8 cellular contexts compared by ENCODE assay signal in the genomic region with DNA sequence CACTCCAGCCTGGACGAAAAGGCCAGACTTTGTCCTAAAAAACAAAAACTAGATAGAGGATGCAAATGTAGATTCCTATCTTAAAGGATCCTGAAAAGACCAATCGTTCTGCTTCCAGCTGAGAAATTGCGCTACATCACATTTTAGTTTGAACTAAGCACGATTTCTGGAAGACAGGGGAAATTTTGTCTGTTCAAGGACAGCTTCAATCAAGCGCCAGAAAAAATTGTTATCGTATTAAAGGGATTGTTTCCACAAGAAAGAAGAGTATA. TPM values are rescaled to one million over a fixed set of nuclear protein-coding genes. Genes with fewer than 3 reads are reported as not detected.
DNase-seq lines count a peak whose midpoint lies in the region; TF ChIP-seq lines count a peak whose summit lies in the region.

No MANE protein-coding gene starts in this region.

- peak overlapping the region; percentile 66 for H3K9ac ChIP-seq in SU-DHL-6 (ENCODE audit: low read length)

- H3K27ac ChIP-seq in SU-DHL-6 (ENCODE audit: low read depth, low read length) = no peak overlapping the region

- H4K20me1 ChIP-seq in SU-DHL-6 (ENCODE audit: low read depth, low read length) = no peaks in the 10 kb centered on the region

- 0 out of 2 replicates have a peak, but pooled peaks cover 7% of the 10 kb centered on the region for H3K79me2 ChIP-seq in SU-DHL-6 (ENCODE audit: insufficient read depth, low read length)

- no peaks in the 10 kb centered on the region for H3F3A ChIP-seq in SU-DHL-6 (ENCODE audit: insufficient read depth)

- H2AFZ ChIP-seq in SU-DHL-6 (ENCODE audit: low read depth, low read length, severe bottlenecking) = peak overlapping the region; percentile 96

- no peaks in the 10 kb centered on the region for H3K9me2 ChIP-seq in SU-DHL-6 (replicated peaks; ENCODE audit: insufficient read depth, low read length)

- DNase-seq in GM12865 (ENCODE audit: low read depth) (no peak), fibroblast of peridontal ligament (ENCODE audit: extremely low read depth) (peak; percentile 27), renal cortical epithelial cell (ENCODE audit: low read depth) (peak; percentile 3), HPDE6-E6E7 (ENCODE audit: extremely low spot score) (no peak), CD1c-positive myeloid dendritic cell (ENCODE audit: extremely low spot score) (no peak), middle frontal gyrus (ENCODE audit: extremely low spot score, low spot score) (no peak), NCI-H69 (lab: John Stamatoyannopoulos, UW) (no peak)

- no peaks in the 10 kb centered on the region for H3K9me3 ChIP-seq in SU-DHL-6 (ENCODE audit: insufficient read depth, low read length)

- no peaks in the 10 kb centered on the region for H3K36me3 ChIP-seq in SU-DHL-6 (ENCODE audit: low read length)

- H3K4me3 ChIP-seq in GM12865 (ENCODE audit: low read depth, low read length) (peak overlapping the region; percentile 87), SU-DHL-6 (ENCODE audit: insufficient read depth, low read length, poor library complexity, severe bottlenecking) (peak overlapping the region; percentile 72)

- H3K4me2 ChIP-seq in SU-DHL-6 (ENCODE audit: low read depth, low read length, poor library complexity, severe bottlenecking) = peak overlapping the region; percentile 77

- TF ChIP-seq CTCF in GM12865 (IDR thresholded peaks at IDR 0.05; ENCODE audit: insufficient read depth, low read depth, low read length, missing control alignments) (no peak), SU-DHL-6 (IDR thresholded peaks at IDR 0.05; ENCODE audit: insufficient read depth, low read length, poor library complexity, severe bottlenecking) (no peak)

- no peaks in the 10 kb centered on the region for H3K27me3 ChIP-seq in SU-DHL-6 (ENCODE audit: low read length)

RNA-seq across cellular contexts. Expression of gene HSD17B11, which starts 0.7 kb away (rescaled TPM):
- total RNA-seq in renal cortical epithelial cell = 31.6 and 34.0 TPM in 2 replicates

RNA-seq across cellular contexts. Expression of gene NUDT9, which starts 30.7 kb away (rescaled TPM):
- total RNA-seq in renal cortical epithelial cell = 16.3 and 44.1 TPM in 2 replicates

Comparison
In these comparisons a context has a peak if more than half of its experiments do, and no peak if none do; other contexts are left out.
1. DNase-seq: peak in fibroblast of peridontal ligament (single experiment) and renal cortical epithelial cell (single experiment); none in GM12865 (single experiment), HPDE6-E6E7 (single experiment), CD1c-positive myeloid dendritic cell (single experiment), middle frontal gyrus (single experiment) and NCI-H69 (single experiment).